19 cellular contexts compared by ENCODE assay signal in genomic region chr3:100748967-100749366, GRCh38. TPM values are rescaled to one million over a fixed set of nuclear protein-coding genes. Genes with fewer than 3 reads are reported as not detected.
DNase-seq lines count a peak whose midpoint lies in the region; ATAC-seq, FAIRE-seq and TF ChIP-seq lines count a peak whose summit lies in the region.
"Had no signal": no experiment of that assay in that cellular context is flagged by ENCODE, and none has a peak within 500 bp of the region (broad histone marks: within the 10 kb centered on the region; RNA-seq: fewer than 3 reads in every experiment).

No MANE protein-coding gene starts in this region.

- no peak overlapping the region for H3K4me3 Mint-ChIP-seq in chondrocyte (ENCODE audit: unreplicated experiment)
- H3K4me3 Mint-ChIP-seq: B cell; CD4-positive, CD25-positive, alpha-beta regulatory T cell; CD8-positive, alpha-beta T cell had no signal

- TF ChIP-seq POLR2A in K562 (conservative IDR thresholded peaks at IDR 0.05) (no peak), right lobe of liver (IDR thresholded peaks at IDR 0.05) (no peak)

- no peak for TF ChIP-seq EP300 in K562 (IDR thresholded peaks at IDR 0.05; ENCODE audit: low read length)

- CTCF ChIA-PET in K562 (lab: Yijun Ruan, JAX; ENCODE audit: low intra/inter-chr PET ratio), result no interaction called here

- H3K9ac ChIP-seq in K562 (ENCODE audit: insufficient read depth in 1 of 2, low read depth in 2 of 2, low read length in 2 of 2), result no peak overlapping the region
- H3K9ac ChIP-seq: BLaER1, GM23248 had no signal

- H3K27me3 ChIP-seq in K562 (ENCODE audit: control insufficient read depth in 2 of 2, insufficient read depth in 2 of 2, low read length in 2 of 2) (no peaks in the 10 kb centered on the region), right lobe of liver (no peaks in the 10 kb centered on the region)
- H3K27me3 ChIP-seq: BLaER1 had no signal

- peaks cover 0 to 5% of the 10 kb centered on the region in 2 experiments; a peak in 2 of 5 replicates for H3K4me1 ChIP-seq in K562 (replicated peaks in 1 of 2; ENCODE audit: control insufficient read depth in 2 of 2, insufficient read depth in 2 of 2, low read length in 2 of 2)
- H3K4me1 ChIP-seq in right lobe of liver, result peaks cover 0 to 22% (median 3%) of the 10 kb centered on the region in 4 donors
- H3K4me1 ChIP-seq: BLaER1, Caco-2 had no signal

- H3K9me3 ChIP-seq in K562 (replicated peaks; ENCODE audit: control insufficient read depth, insufficient read depth, low read depth, low read length) (no peaks in the 10 kb centered on the region), right lobe of liver (no peaks in the 10 kb centered on the region)
- H3K9me3 ChIP-seq: BLaER1, Caco-2 had no signal

- BruUV-seq in K562 (replicated peaks; lab: Mats Ljungman, UMichigan), result no TSS peak

- H3K4me1 Mint-ChIP-seq in chondrocyte (ENCODE audit: low read depth), result peaks cover 33% of the 10 kb centered on the region
- H3K4me1 Mint-ChIP-seq: B cell had no signal

- WGBS in K562 (ENCODE audit: insufficient coverage, low coverage, missing lambda C conversion rate), result 42% methylated on average over 2 of the region's 2 CpGs
- WGBS in right lobe of liver (ENCODE audit: insufficient coverage, low coverage, low lambda C conversion rate, missing lambda C conversion rate), result 16% methylated on average over 2 of the region's 2 CpGs

- intact Hi-C loops in K562 (cut with micrococcal nuclease) (no loop called here), right lobe of liver (cut with DNase I) (no loop called here)

- peaks cover 49% of the 10 kb centered on the region for H3K36me3 Mint-ChIP-seq in chondrocyte (ENCODE audit: low read depth)

- POLR2A ChIA-PET in K562 (lab: Yijun Ruan, JAX), result interaction anchor here (2.2 kb wide), 1 partner anchor 8 kb away, joined by 6 read pairs; no protein-coding TSS in a partner anchor

- H2AFZ ChIP-seq in K562 (ENCODE audit: low read depth, low read length), result no peak overlapping the region
- H2AFZ ChIP-seq: GM23248 had no signal

- H3K9me3 Mint-ChIP-seq in chondrocyte (ENCODE audit: low read depth), result no peaks in the 10 kb centered on the region
- H3K9me3 Mint-ChIP-seq: CD4-positive, CD25-positive, alpha-beta regulatory T cell; CD8-positive, alpha-beta T cell had no signal

- H3K4me2 ChIP-seq in K562 (ENCODE audit: insufficient read depth, low read length), result no peak overlapping the region
- H3K4me2 ChIP-seq: BLaER1 had no signal

- TF ChIP-seq CTCF in K562 (IDR thresholded peaks at IDR 0.05 in 2 of 3, conservative IDR thresholded peaks at IDR 0.05 in 1 of 3; ENCODE audit: insufficient read depth in 2 of 3, low read depth in 1 of 3, low read length in 3 of 3) (no peak), right lobe of liver (IDR thresholded peaks at IDR 0.05) (no peak), chondrocyte (IDR thresholded peaks at IDR 0.05) (no peak)

- no peaks in the 10 kb centered on the region for H4K20me1 ChIP-seq in K562 (replicated peaks; ENCODE audit: control insufficient read depth, insufficient read depth, low read length)

- H3K27ac ChIP-seq in K562 (ENCODE audit: extremely low read depth, low read depth, low read length) (no peak overlapping the region; the same call in 2 of the 3 replicates), right lobe of liver (peak overlapping the region in 2 of 3 donors; percentile 7 to 66)
- H3K27ac ChIP-seq: BLaER1, C4-2B, GM23248 had no signal

- ATAC-seq in K562, result no peak
- ATAC-seq in right lobe of liver, result peak; percentile 56 to 80 (median 76)
- no peak for ATAC-seq in HG03342 (IDR thresholded peaks at IDR 0.05; ENCODE audit: unreplicated experiment)
- ATAC-seq: CD8-positive, alpha-beta T cell had no signal

- DNase-seq in RCC 7860 (ENCODE audit: low spot score), result no peak
- no peak for DNase-seq in K562 (ENCODE audit: extremely low read depth in 1 of 4, low spot score in 3 of 4)
- no peak for DNase-seq in right lobe of liver
- no peak for DNase-seq in NCI-H2107 treated with DMSO at 0.1 percent for 48 hours (lab: John Stamatoyannopoulos, UW; ENCODE audit: unreplicated experiment)
- no peak for DNase-seq in chondrocyte (ENCODE audit: low spot score)
- DNase-seq: Caco-2; CD4-positive, CD25-positive, alpha-beta regulatory T cell; CD8-positive, alpha-beta T cell; DMS153; DND-41; GM23248; H7; HCEC 1CT had no signal

- no peak overlapping the region for H3K4me3 ChIP-seq in K562
- no peak overlapping the region for H3K4me3 ChIP-seq in right lobe of liver
- H3K4me3 ChIP-seq: BLaER1, GM23248 had no signal

- no peak overlapping the region for H3K27ac Mint-ChIP-seq in chondrocyte (ENCODE audit: unreplicated experiment)
- H3K27ac Mint-ChIP-seq: B cell; CD8-positive, alpha-beta T cell had no signal

- in situ Hi-C loops in K562 (cut with MboI), result no loop called here

- H3K36me3 ChIP-seq in K562 (ENCODE audit: control insufficient read depth, insufficient read depth, low read length) (peaks cover 85% of the 10 kb centered on the region), right lobe of liver (peaks cover 0 to 53% (median 13%) of the 10 kb centered on the region in 4 donors)

- H3K9me1 ChIP-seq in K562 (ENCODE audit: control insufficient read depth, insufficient read depth, low read length), result no peaks in the 10 kb centered on the region

- no peaks in the 10 kb centered on the region for H3K27me3 Mint-ChIP-seq in chondrocyte (ENCODE audit: low read depth)
- H3K27me3 Mint-ChIP-seq: B cell; CD4-positive, CD25-positive, alpha-beta regulatory T cell had no signal

- TF ChIP-seq RAD21 in K562 (CRISPR knock-in tag; conservative IDR thresholded peaks at IDR 0.05 in 1 of 2, IDR thresholded peaks at IDR 0.05 in 1 of 2), result no peak

- H3K79me2 ChIP-seq in K562 (ENCODE audit: control insufficient read depth, insufficient read depth, low read length), result no peaks in the 10 kb centered on the region

- peak; percentile 14 for FAIRE-seq in RCC 7860 (lab: Jason Lieb, UNC)
- peak; percentile 23 for FAIRE-seq in K562 (lab: Jason Lieb, UNC)
- FAIRE-seq: GM12892, H1 had no signal

TF ChIP-seq in K562, 482 proteins besides CTCF, POLR2A, EP300 and RAD21:
- no peak for TF ChIP-seq PBX2 (CRISPR knock-in tag; IDR thresholded peaks at IDR 0.05; ENCODE audit: low read depth)
- no peak for TF ChIP-seq PBX2 (tag; conservative IDR thresholded peaks at IDR 0.05; ENCODE audit: low read depth)
- TF ChIP-seq KLF6 (CRISPR knock-in tag; IDR thresholded peaks at IDR 0.05; ENCODE audit: borderline replicate concordance), result no peak
- no peak for TF ChIP-seq MAZ (CRISPR knock-in tag; conservative IDR thresholded peaks at IDR 0.05 in 1 of 2, IDR thresholded peaks at IDR 0.05 in 1 of 2)

RNA-seq across cellular contexts. Expression of gene TFG, which starts 39.7 kb away (rescaled TPM):
- total RNA-seq in K562 (2011; cell fraction: chromatin; rRNA removed; ENCODE audit: low replicate concordance), result 21.5 and 58.2 TPM in 2 replicates
- 14.8 and 18.0 TPM in 2 replicates for total RNA-seq in K562 (2011; cell fraction: nucleolus; rRNA removed)
- total RNA-seq in K562 (2011; cell fraction: nucleoplasm; rRNA removed), result 31.5 and 58.2 TPM in 2 replicates
- total RNA-seq in K562 (2014; rRNA removed) (31.8 and 42.0 TPM in 2 replicates), K562 (2014; rRNA removed; fragmentation: Illumina TruSeq; extraction: Trizol) (68.8 and 70.8 TPM in 2 replicates), K562 (2015; rRNA removed; fragmentation: Illumina TruSeq; extraction: Trizol) (57.0 and 64.4 TPM in 2 replicates), K562 (2021) (70.4 and 70.6 TPM in 2 replicates), right lobe of liver (10 to 100 TPM; 54.7 to 91.6 (median 71.5) TPM), chondrocyte (148 to 162 TPM (median 149 TPM) in 3 replicates)
- polyA plus RNA-seq in K562 (2011; rRNA removed) (56.1 and 74.5 TPM in 2 replicates), K562 (2014; fragmentation: Illumina TruSeq; extraction: Trizol) (109 and 143 TPM in 2 replicates), K562 (2014; fragmentation: Nextera tagmentation; extraction: Ambion mirVana) (10 to 100 TPM; 33.5 to 48.8 TPM), K562 (2014; rRNA removed) (57.8 and 67.7 TPM in 2 replicates)
- 86.2 and 92.5 TPM in 2 replicates for polyA plus RNA-seq in K562 (2011; cell fraction: cytosol; rRNA removed)
- 61.3 and 65.4 TPM in 2 replicates for polyA plus RNA-seq in K562 (2011; cell fraction: nucleus; rRNA removed)
- 65.7 and 94.7 TPM in 2 replicates for polyA plus RNA-seq in K562 (2012)
- polyA minus RNA-seq in K562 (2011; rRNA and poly(A)+ RNA removed), result 35.1 and 44.4 TPM in 2 replicates
- 28.4 and 31.9 TPM in 2 replicates for polyA minus RNA-seq in K562 (2011; cell fraction: cytosol; rRNA and poly(A)+ RNA removed)
- 34.5 and 59.3 TPM in 2 replicates for polyA minus RNA-seq in K562 (2011; cell fraction: nucleus; rRNA and poly(A)+ RNA removed)

Comparison
In these comparisons a context has a peak if more than half of its experiments do, and no peak if none do; other contexts are left out.
1. ATAC-seq: peak in right lobe of liver (4 of 4); none in K562 (single experiment) and HG03342 (single experiment).